ENCODE assay signal across 1 cellular context in the genomic region with DNA sequence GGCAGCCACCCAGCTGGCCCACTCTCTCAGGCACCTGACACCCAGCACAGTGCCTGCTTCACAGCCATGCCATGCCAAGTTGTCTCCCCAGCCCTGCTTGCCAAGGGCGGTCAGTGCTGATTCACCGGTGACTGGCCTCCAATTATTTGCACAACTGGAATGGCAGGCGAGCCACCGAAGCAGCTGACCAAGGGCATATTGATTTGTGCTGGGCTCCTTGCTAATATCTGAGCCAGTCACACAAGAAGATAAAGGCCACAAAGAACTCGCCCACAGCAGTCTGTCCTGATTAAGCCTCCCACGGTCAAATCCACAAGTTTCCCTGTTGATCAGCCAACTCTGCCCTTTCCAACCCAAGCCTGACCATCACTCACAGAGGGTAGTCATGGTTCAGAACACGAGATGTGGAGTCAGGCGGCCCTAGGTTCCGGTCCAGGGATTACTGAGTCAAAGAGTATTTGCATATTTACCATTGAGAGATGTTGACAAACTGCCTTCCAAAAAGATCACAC.
TF ChIP-seq lines count a peak whose summit lies in the region.

No MANE protein-coding gene starts in this region.

TF ChIP-seq in K562, 482 proteins besides CTCF, POLR2A, EP300 and RAD21:
- TF ChIP-seq FOS (IDR thresholded peaks at IDR 0.05; ENCODE audit: extremely low read depth, insufficient read length) (no peak), CBFA2T3 (IDR thresholded peaks at IDR 0.05) (peak; percentile 42), ARHGAP35 (IDR thresholded peaks at IDR 0.05; ENCODE audit: partially characterized antibody) (no peak), ZNF217 (CRISPR knock-in tag; IDR thresholded peaks at IDR 0.05) (no peak), CBFA2T2 (conservative IDR thresholded peaks at IDR 0.05) (0 out of 2 replicates have a peak, but pooled peaks have one; percentile 13), TOE1 (IDR thresholded peaks at IDR 0.05; ENCODE audit: borderline replicate concordance) (no peak), TOE1 (CRISPR knock-in tag; IDR thresholded peaks at IDR 0.05; ENCODE audit: borderline replicate concordance, low read depth) (no peak)
- TF ChIP-seq, protein P1, sequence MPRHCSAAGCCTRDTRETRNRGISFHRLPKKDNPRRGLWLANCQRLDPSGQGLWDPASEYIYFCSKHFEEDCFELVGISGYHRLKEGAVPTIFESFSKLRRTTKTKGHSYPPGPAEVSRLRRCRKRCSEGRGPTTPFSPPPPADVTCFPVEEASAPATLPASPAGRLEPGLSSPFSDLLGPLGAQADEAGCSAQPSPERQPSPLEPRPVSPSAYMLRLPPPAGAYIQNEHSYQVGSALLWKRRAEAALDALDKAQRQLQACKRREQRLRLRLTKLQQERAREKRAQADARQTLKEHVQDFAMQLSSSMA (CRISPR knock-in tag; IDR thresholded peaks at IDR 0.05) = no peak
TF ChIP-seq in K562: peak in this region for 2.
